8 cellular contexts compared by ENCODE assay signal in the genomic region with DNA sequence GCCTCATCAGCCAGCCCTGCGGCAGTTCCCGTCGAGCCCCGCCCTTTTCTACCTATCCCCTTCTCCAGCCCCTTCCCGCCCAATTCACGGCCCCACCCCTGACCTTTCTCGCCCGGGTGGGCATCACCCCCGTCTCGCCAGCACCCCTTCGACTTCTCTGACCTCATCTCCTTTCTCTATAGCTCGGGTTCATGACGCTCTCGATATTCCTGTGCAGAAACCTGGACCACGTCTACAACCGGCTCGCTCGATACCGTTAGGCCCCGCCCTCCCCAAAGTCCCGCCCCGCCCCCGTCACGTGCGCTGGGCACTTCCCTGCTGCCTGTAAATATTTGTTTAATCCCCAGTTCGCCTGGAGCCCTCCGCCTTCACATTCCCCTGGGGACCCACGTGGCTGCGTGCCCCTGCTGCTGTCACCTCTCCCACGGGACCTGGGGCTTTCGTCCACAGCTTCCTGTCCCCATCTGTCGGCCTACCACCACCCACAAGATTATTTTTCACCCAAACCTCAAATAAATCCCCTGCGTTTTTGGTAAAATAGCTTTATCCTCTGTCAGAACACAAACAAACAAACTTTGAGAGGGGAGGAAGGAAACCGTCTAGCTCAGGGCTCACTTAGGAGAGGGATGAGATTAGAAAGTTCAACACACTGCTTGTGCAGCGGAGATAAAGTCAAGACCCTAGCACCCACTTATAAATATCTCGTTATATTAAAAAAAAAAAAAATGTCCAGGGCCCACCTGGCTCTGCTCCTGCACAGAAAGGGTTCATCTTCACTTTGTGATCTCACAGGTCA. TPM values are rescaled to one million over a fixed set of nuclear protein-coding genes. Genes with fewer than 3 reads are reported as not detected.
A peak's percentile ranks its signal among the peaks of the same experiment; 100 is the strongest.
DNase-seq lines count a peak whose midpoint lies in the region; ATAC-seq, FAIRE-seq and TF ChIP-seq lines count a peak whose summit lies in the region.

No MANE protein-coding gene starts in this region.

- CTCF ChIA-PET in Calu3 (lab: Charles Lee), result no interaction called here

- no peak overlapping the region for H3K27ac ChIP-seq in WERI-Rb-1

- H3K27me3 ChIP-seq in WERI-Rb-1 (ENCODE audit: insufficient read depth, low read depth, severe bottlenecking), result no peaks in the 10 kb centered on the region

- peak overlapping the region; percentile 56 for H3K4me3 Mint-ChIP-seq in Calu3 (ENCODE audit: low read depth, unreplicated experiment)
- H3K4me3 Mint-ChIP-seq in stimulated activated naive CD8-positive, alpha-beta T cell treated with anti-CD3 and anti-CD28 coated beads, Interleukin-15, Interleukin-2, amounts not matched to agents 100 ng/mL and 50 ng/mL, for 24 hours, result peak overlapping the region; percentile 60

- ATAC-seq in GM19438 (IDR thresholded peaks at IDR 0.05; ENCODE audit: low read depth, unreplicated experiment) (peak; percentile 69), HG03558 (IDR thresholded peaks at IDR 0.05; ENCODE audit: extremely low read depth, unreplicated experiment) (peak; percentile 46)

- H3K36me3 Mint-ChIP-seq in Calu3 (ENCODE audit: insufficient read depth, unreplicated experiment), result no peaks in the 10 kb centered on the region
- peaks cover 33% of the 10 kb centered on the region for H3K36me3 Mint-ChIP-seq in stimulated activated naive CD8-positive, alpha-beta T cell treated with anti-CD3 and anti-CD28 coated beads, Interleukin-15, Interleukin-2, amounts not matched to agents 100 ng/mL and 50 ng/mL, for 24 hours (ENCODE audit: low read depth)

- H3K36me3 ChIP-seq in WERI-Rb-1, result peaks cover 31% of the 10 kb centered on the region

- no TSS peak for BruUV-seq in Calu3 (replicated peaks; lab: Mats Ljungman, UMichigan)

- H3K27me3 Mint-ChIP-seq in Calu3 (ENCODE audit: unreplicated experiment), result peaks cover 58% of the 10 kb centered on the region
- H3K27me3 Mint-ChIP-seq in stimulated activated naive CD8-positive, alpha-beta T cell treated with anti-CD3 and anti-CD28 coated beads, Interleukin-15, Interleukin-2, amounts not matched to agents 100 ng/mL and 50 ng/mL, for 24 hours, result no peaks in the 10 kb centered on the region

- no peak for TF ChIP-seq POLR2A in H54 (IDR thresholded peaks at IDR 0.05; ENCODE audit: low read depth, low read length)

- peak; percentile 67 for DNase-seq in Calu3
- DNase-seq in WERI-Rb-1, result peak; percentile 40
- DNase-seq in cerebellar nuclear complex (lab: John Stamatoyannopoulos, UW), result no peak
- DNase-seq in H54 (ENCODE audit: insufficient read length, low spot score), result no peak

- H3K4me3 ChIP-seq in WERI-Rb-1 (ENCODE audit: low read depth, low read length), result no peak overlapping the region
- peak overlapping the region; percentile 20 for H3K4me3 ChIP-seq in iPS-18c (ENCODE audit: insufficient read depth, low read depth, low read length)

- intact Hi-C loops in Calu3 (cut with micrococcal nuclease; ENCODE audit: unreplicated experiment), result no loop called here

- no peak for FAIRE-seq in H54 (lab: Jason Lieb, UNC)

- H3K9me3 Mint-ChIP-seq in Calu3 (ENCODE audit: low read depth, unreplicated experiment), result no peaks in the 10 kb centered on the region
- H3K9me3 Mint-ChIP-seq in stimulated activated naive CD8-positive, alpha-beta T cell treated with anti-CD3 and anti-CD28 coated beads, Interleukin-15, Interleukin-2, amounts not matched to agents 100 ng/mL and 50 ng/mL, for 24 hours, result no peaks in the 10 kb centered on the region

- TF ChIP-seq CTCF in Calu3 (IDR thresholded peaks at IDR 0.05; ENCODE audit: unreplicated experiment) (no peak), WERI-Rb-1 (IDR thresholded peaks at IDR 0.05; ENCODE audit: low read depth, low read length) (no peak)

- H3K27ac Mint-ChIP-seq in Calu3 (ENCODE audit: unreplicated experiment), result no peak overlapping the region
- H3K27ac Mint-ChIP-seq in stimulated activated naive CD8-positive, alpha-beta T cell treated with anti-CD3 and anti-CD28 coated beads, Interleukin-15, Interleukin-2, amounts not matched to agents 100 ng/mL and 50 ng/mL, for 24 hours, result peak overlapping the region; percentile 82

- H3K4me1 Mint-ChIP-seq in Calu3 (ENCODE audit: low read depth, unreplicated experiment), result peaks cover 10% of the 10 kb centered on the region
- H3K4me1 Mint-ChIP-seq in stimulated activated naive CD8-positive, alpha-beta T cell treated with anti-CD3 and anti-CD28 coated beads, Interleukin-15, Interleukin-2, amounts not matched to agents 100 ng/mL and 50 ng/mL, for 24 hours (ENCODE audit: low read depth), result peaks cover 55% of the 10 kb centered on the region

- H3K9me3 ChIP-seq in WERI-Rb-1 (ENCODE audit: severe bottlenecking) (no peaks in the 10 kb centered on the region), iPS-18c (ENCODE audit: control insufficient read depth, insufficient read depth, low read length) (no peaks in the 10 kb centered on the region)

RNA-seq across cellular contexts. Expression of gene CD37, which starts 5.1 kb away (rescaled TPM):
- total RNA-seq in Calu3 (2022), result not detected in 2 replicates

RNA-seq across cellular contexts. Expression of gene SLC6A16, which starts 15.3 kb away (rescaled TPM):
- not detected in 2 replicates for total RNA-seq in Calu3 (2022)

RNA-seq across cellular contexts. Expression of gene TEAD2, which starts 21.9 kb away (rescaled TPM):
- total RNA-seq in Calu3 (2022), result 2.4 TPM in 2 replicates

RNA-seq across cellular contexts. Expression of gene DKKL1, which starts 23.4 kb away (rescaled TPM):
- total RNA-seq in Calu3 (2022), result not detected in 2 replicates

RNA-seq across cellular contexts. Expression of gene KASH5, which starts 47.8 kb away (rescaled TPM):
- total RNA-seq in Calu3 (2022), result not detected in 2 replicates

Comparison
In these comparisons a context has a peak if more than half of its experiments do, and no peak if none do; other contexts are left out.
1. DNase-seq: peak in Calu3 (single experiment) and WERI-Rb-1 (single experiment); none in cerebellar nuclear complex (0 of 2) and H54 (single experiment).